9 cellular contexts compared by ENCODE assay signal in the genomic region with DNA sequence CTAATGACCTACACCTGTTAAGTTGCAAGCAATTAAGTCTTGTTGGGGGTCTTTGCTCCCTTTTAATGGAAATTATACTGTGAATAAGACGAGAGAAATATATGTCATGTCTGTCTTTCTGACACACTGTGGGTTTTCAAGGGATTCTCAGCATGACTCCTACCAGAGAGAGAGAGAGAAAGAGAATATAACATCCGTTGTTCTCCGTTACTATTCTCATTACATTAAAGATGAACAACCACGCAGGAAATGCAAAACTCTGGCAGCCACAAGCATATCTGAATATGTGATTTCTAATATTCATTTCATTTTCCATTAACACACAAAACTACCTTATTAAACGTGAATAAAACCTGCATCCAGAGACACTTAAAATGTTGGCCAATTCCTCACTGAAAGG.
DNase-seq lines count a peak whose midpoint lies in the region; ATAC-seq and TF ChIP-seq lines count a peak whose summit lies in the region.
"Had no signal": no experiment of that assay in that cellular context is flagged by ENCODE, and none has a peak within 500 bp of the region (broad histone marks: within the 10 kb centered on the region; RNA-seq: fewer than 3 reads in every experiment).

No MANE protein-coding gene starts in this region.

- H3K9me3 ChIP-seq in adipocyte (ENCODE audit: control insufficient read depth, low read length), result no peaks in the 10 kb centered on the region
- H3K9me3 ChIP-seq in neuronal stem cell (replicated peaks in 1 of 2; ENCODE audit: control insufficient read depth in 2 of 2, insufficient read depth in 1 of 2, low read depth in 1 of 2, low read length in 2 of 2), result no peaks in the 10 kb centered on the region

- DNase-seq in GM12865 (ENCODE audit: low read depth), result no peak
- no peak for DNase-seq in adipocyte (ENCODE audit: low read depth)
- no peak for DNase-seq in neuronal stem cell (ENCODE audit: low spot score)
- no peak for DNase-seq in hepatic stellate cell (ENCODE audit: low spot score)
- no peak for DNase-seq in amniotic stem cell (lab: John Stamatoyannopoulos, UW)
- no peak for DNase-seq in DMS53 treated with DMSO at 0.1 percent for 48 hours (lab: John Stamatoyannopoulos, UW; ENCODE audit: unreplicated experiment)
- DNase-seq: NCI-H1048; stimulated activated CD8-positive, alpha-beta memory T cell treated with anti-CD3 and anti-CD28 coated beads, Interleukin-4, amount 100 ng/mL, for 48 hours had no signal

- H3K4me1 ChIP-seq in adipocyte (ENCODE audit: control insufficient read depth, insufficient read depth, low read length) (peaks cover 27% of the 10 kb centered on the region), neuronal stem cell (ENCODE audit: control insufficient read depth in 2 of 2, insufficient read depth in 1 of 2, low read depth in 1 of 2, low read length in 2 of 2) (peaks cover 1 to 5% of the 10 kb centered on the region in 2 donors)

- no peaks in the 10 kb centered on the region for H3K79me1 ChIP-seq in neuronal stem cell (ENCODE audit: low read depth, low read length)

- peak; percentile 27 for ATAC-seq in HG02759 (IDR thresholded peaks at IDR 0.05; ENCODE audit: unreplicated experiment)

- no peak overlapping the region for H2BK12ac ChIP-seq in neuronal stem cell (ENCODE audit: low read length)

- H3K27ac ChIP-seq in neuronal stem cell (replicated peaks; ENCODE audit: low read length), result no peak overlapping the region

- no peak overlapping the region for H4K8ac ChIP-seq in neuronal stem cell (ENCODE audit: low read depth, low read length)

- H3K23ac ChIP-seq in neuronal stem cell (ENCODE audit: low read depth, low read length, poor library complexity), result no peak overlapping the region

- no peak overlapping the region for H2BK15ac ChIP-seq in neuronal stem cell (ENCODE audit: low read length)

- H3K9ac ChIP-seq in adipocyte (ENCODE audit: low read length) (peak overlapping the region; percentile 46), neuronal stem cell (ENCODE audit: low read depth, low read length, poor library complexity) (no peak overlapping the region)

- 88% methylated on average over 1 of the region's 5 CpGs; no CpG with 5 or more reads in 1 of the 2 donors for WGBS in neuronal stem cell (ENCODE audit: extremely low coverage in 2 of 2, insufficient read length in 2 of 2, insufficient replicate concordance in 1 of 2), 2 donors

- no peak overlapping the region for H2AK5ac ChIP-seq in neuronal stem cell (ENCODE audit: low read depth, low read length)

- no peak overlapping the region for H3K4ac ChIP-seq in neuronal stem cell (ENCODE audit: low read length)

- peak overlapping the region; percentile 67 for H2AFZ ChIP-seq in neuronal stem cell (ENCODE audit: low read length)

- no peak overlapping the region for H4K91ac ChIP-seq in neuronal stem cell (ENCODE audit: low read depth, low read length, poor library complexity)

- H3K18ac ChIP-seq in neuronal stem cell (ENCODE audit: low read length), result no peak overlapping the region

- TF ChIP-seq CTCF in GM12865 (IDR thresholded peaks at IDR 0.05; ENCODE audit: insufficient read depth, low read depth, low read length, missing control alignments), result no peak

- H3K27me3 ChIP-seq in adipocyte (replicated peaks; ENCODE audit: control insufficient read depth, insufficient read depth, low read length) (no peaks in the 10 kb centered on the region), neuronal stem cell (ENCODE audit: control insufficient read depth in 3 of 3, insufficient read depth in 3 of 3, low read depth in 1 of 3, low read length in 3 of 3) (peaks cover 0 to 31% (median 0%) of the 10 kb centered on the region in 3 experiments)

- no peaks in the 10 kb centered on the region for H3K36me3 ChIP-seq in adipocyte (ENCODE audit: control insufficient read depth, insufficient read depth, low read length, severe bottlenecking)
- H3K36me3 ChIP-seq in neuronal stem cell (replicated peaks in 1 of 2; ENCODE audit: control insufficient read depth in 2 of 2, insufficient read depth in 2 of 2, low read length in 2 of 2), result no peaks in the 10 kb centered on the region

- H2BK120ac ChIP-seq in neuronal stem cell (ENCODE audit: low read depth, low read length), result no peak overlapping the region

- H3K4me2 ChIP-seq in neuronal stem cell (ENCODE audit: insufficient read depth, low read length, poor library complexity, severe bottlenecking), result no peak overlapping the region

- H3K4me3 ChIP-seq in GM12865 (ENCODE audit: low read depth, low read length), result peak overlapping the region; percentile 49
- peak overlapping the region; percentile 72 for H3K4me3 ChIP-seq in adipocyte (ENCODE audit: low read length)
- H3K4me3 ChIP-seq in neuronal stem cell (ENCODE audit: low read length in 2 of 2), result no peak overlapping the region

- H2BK5ac ChIP-seq in neuronal stem cell (ENCODE audit: low read length), result no peak overlapping the region

- no peak overlapping the region for H3K14ac ChIP-seq in neuronal stem cell (ENCODE audit: low read length)

Comparison
In these comparisons a context has a peak if more than half of its experiments do, and no peak if none do; other contexts are left out.
1. H3K4me3 ChIP-seq: peak in GM12865 (single experiment) and adipocyte (single experiment); none in neuronal stem cell (0 of 2).